8 cellular contexts compared by ENCODE assay signal in the genomic region with DNA sequence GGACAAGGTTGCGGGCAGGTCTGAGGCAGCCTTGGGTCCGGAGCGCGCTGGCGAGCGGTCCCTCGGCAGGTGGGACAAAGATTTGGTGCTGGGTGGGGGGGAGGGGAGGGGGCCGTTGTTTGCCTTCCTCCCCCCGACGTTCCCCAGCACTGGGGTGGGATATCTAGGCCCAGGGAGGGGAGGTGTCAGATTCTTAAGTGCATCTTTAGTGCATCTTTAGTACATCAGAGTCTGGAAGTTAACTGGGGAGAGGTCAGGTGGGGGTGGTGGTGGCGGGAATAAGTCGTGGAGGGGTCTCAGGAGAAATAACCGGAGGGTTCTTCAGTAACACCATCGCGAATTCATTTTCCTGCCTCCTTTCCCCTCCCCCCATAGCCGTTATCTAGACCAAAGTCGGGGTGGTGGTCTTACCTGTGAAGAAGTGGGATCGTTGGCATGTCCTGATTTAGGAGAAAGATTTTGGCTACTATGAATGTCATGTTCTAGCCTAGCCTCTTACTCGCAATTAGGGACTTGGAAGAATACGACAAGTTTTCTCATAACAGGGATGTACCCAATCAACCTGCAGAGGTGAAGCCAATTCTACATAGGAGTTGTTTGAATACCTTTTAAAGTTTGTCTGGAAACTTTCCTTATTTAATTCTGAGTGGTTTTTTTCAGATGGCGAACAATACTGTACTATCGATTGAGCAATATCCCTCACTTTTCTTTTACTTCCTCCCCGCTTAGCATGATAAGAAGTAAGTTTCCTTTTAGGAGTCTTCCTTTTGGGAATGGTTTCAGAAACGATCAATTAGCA. TPM values are rescaled to one million over a fixed set of nuclear protein-coding genes. Genes with fewer than 3 reads are reported as not detected.
A peak's percentile ranks its signal among the peaks of the same experiment; 100 is the strongest.
DNase-seq lines count a peak whose midpoint lies in the region; ATAC-seq, FAIRE-seq and TF ChIP-seq lines count a peak whose summit lies in the region.

No MANE protein-coding gene starts in this region.

- H3K27me3 ChIP-seq in CD8-positive, alpha-beta T cell (ENCODE audit: insufficient read depth, low read length), result no peaks in the 10 kb centered on the region

- peak overlapping the region; percentile 89 for H3K4me3 Mint-ChIP-seq in CD8-positive, alpha-beta T cell
- peak overlapping the region; percentile 80 for H3K4me3 Mint-ChIP-seq in activated naive CD8-positive, alpha-beta T cell treated with anti-CD3 and anti-CD28 coated beads, Interleukin-2, amount 10 ng/mL, durations not matched to agents 7 days and 5 days

- no peak for ATAC-seq in CD8-positive, alpha-beta T cell
- ATAC-seq in HG03354 (IDR thresholded peaks at IDR 0.05; ENCODE audit: poor library complexity, severe bottlenecking, unreplicated experiment) (peak; percentile 6), HG03025 (IDR thresholded peaks at IDR 0.05; ENCODE audit: low FRiP score, unreplicated experiment) (no peak), HG02870 (IDR thresholded peaks at IDR 0.05; ENCODE audit: unreplicated experiment) (no peak)
- no peak for ATAC-seq in activated naive CD8-positive, alpha-beta T cell treated with anti-CD3 and anti-CD28 coated beads, Interleukin-2, amount 10 ng/mL, durations not matched to agents 7 days and 5 days (ENCODE audit: low read depth)

- POLR2A ChIA-PET in CD8-positive, alpha-beta T cell (lab: Charles Lee), result interaction anchor here (1.2 kb wide), 1 partner anchor 17 kb away, joined by 4 read pairs; no protein-coding TSS in a partner anchor
- POLR2A ChIA-PET in activated naive CD8-positive, alpha-beta T cell treated with anti-CD3 and anti-CD28 coated beads, Interleukin-2, amount 10 ng/mL, durations not matched to agents 7 days and 5 days (lab: Charles Lee), result no interaction called here

- H3K9ac ChIP-seq in kidney (ENCODE audit: low read length in 2 of 2), result peak overlapping the region; percentile 64 to 67

- no peaks in the 10 kb centered on the region for H3K9me3 Mint-ChIP-seq in CD8-positive, alpha-beta T cell
- peaks cover 3% of the 10 kb centered on the region for H3K9me3 Mint-ChIP-seq in activated naive CD8-positive, alpha-beta T cell treated with anti-CD3 and anti-CD28 coated beads, Interleukin-2, amount 10 ng/mL, durations not matched to agents 7 days and 5 days

- H3K4me3 ChIP-seq in CD8-positive, alpha-beta T cell (ENCODE audit: low read depth, low read length), result peak overlapping the region; percentile 73
- peak overlapping the region; percentile 89 to 92 for H3K4me3 ChIP-seq in kidney (ENCODE audit: low read length in 2 of 2)

- peaks cover 17% of the 10 kb centered on the region for H3K36me3 Mint-ChIP-seq in CD8-positive, alpha-beta T cell
- peaks cover 4% of the 10 kb centered on the region for H3K36me3 Mint-ChIP-seq in activated naive CD8-positive, alpha-beta T cell treated with anti-CD3 and anti-CD28 coated beads, Interleukin-2, amount 10 ng/mL, durations not matched to agents 7 days and 5 days

- intact Hi-C loops in CD8-positive, alpha-beta T cell (cut with DNase I, micrococcal nuclease), result loop anchor here (2.0 to 10.0 kb wide), 4 partner anchors 195 to 287 kb away; a partner anchor contains a TSS
- intact Hi-C loops in kidney (cut with DNase I), result no loop called here

- no peaks in the 10 kb centered on the region for H3K9me3 ChIP-seq in CD8-positive, alpha-beta T cell (ENCODE audit: low read length)
- no peaks in the 10 kb centered on the region for H3K9me3 ChIP-seq in kidney (ENCODE audit: control insufficient read depth in 1 of 2, low read length in 2 of 2)

- CTCF ChIA-PET in CD8-positive, alpha-beta T cell (lab: Charles Lee), result no interaction called here

- peaks cover 4% of the 10 kb centered on the region for H3K27me3 Mint-ChIP-seq in CD8-positive, alpha-beta T cell (ENCODE audit: low read depth)
- H3K27me3 Mint-ChIP-seq in activated naive CD8-positive, alpha-beta T cell treated with anti-CD3 and anti-CD28 coated beads, Interleukin-2, amount 10 ng/mL, durations not matched to agents 7 days and 5 days, result peaks cover 5% of the 10 kb centered on the region

- H3K27ac ChIP-seq in CD8-positive, alpha-beta T cell (ENCODE audit: low read depth, low read length), result peak overlapping the region; percentile 68
- peak overlapping the region in 1 of 2 donors; percentile 63 for H3K27ac ChIP-seq in kidney (ENCODE audit: low read depth in 2 of 2, low read length in 2 of 2)
- H3K27ac ChIP-seq in substantia nigra (ENCODE audit: low read depth, low read length, poor library complexity, severe bottlenecking), result peak overlapping the region; percentile 58

- TF ChIP-seq CTCF in CD8-positive, alpha-beta T cell (IDR thresholded peaks at IDR 0.05), result no peak
- TF ChIP-seq CTCF in kidney (IDR thresholded peaks at IDR 0.05; ENCODE audit: borderline replicate concordance, extremely low read depth, insufficient read depth), result no peak

- no peaks in the 10 kb centered on the region for H3K36me3 ChIP-seq in CD8-positive, alpha-beta T cell (ENCODE audit: insufficient read depth, low read length)
- no peaks in the 10 kb centered on the region for H3K36me3 ChIP-seq in kidney (ENCODE audit: control insufficient read depth in 1 of 2, insufficient read depth in 2 of 2, low read length in 2 of 2)

- FAIRE-seq in kidney (lab: Jason Lieb, UNC) (no peak), RCC 7860 (lab: Jason Lieb, UNC) (no peak)

- H3K4me1 Mint-ChIP-seq in CD8-positive, alpha-beta T cell (ENCODE audit: low read depth), result peaks cover 42% of the 10 kb centered on the region
- H3K4me1 Mint-ChIP-seq in activated naive CD8-positive, alpha-beta T cell treated with anti-CD3 and anti-CD28 coated beads, Interleukin-2, amount 10 ng/mL, durations not matched to agents 7 days and 5 days, result peaks cover 23% of the 10 kb centered on the region

- H3K4me1 ChIP-seq in CD8-positive, alpha-beta T cell (ENCODE audit: insufficient read depth, low read length), result peaks cover 14% of the 10 kb centered on the region
- peaks cover 0 to 8% of the 10 kb centered on the region in 2 donors for H3K4me1 ChIP-seq in kidney (ENCODE audit: control insufficient read depth in 1 of 2, insufficient read depth in 1 of 2, low read depth in 1 of 2, low read length in 2 of 2)

- H3K27ac Mint-ChIP-seq in CD8-positive, alpha-beta T cell, result peak overlapping the region; percentile 85
- peak overlapping the region; percentile 81 for H3K27ac Mint-ChIP-seq in activated naive CD8-positive, alpha-beta T cell treated with anti-CD3 and anti-CD28 coated beads, Interleukin-2, amount 10 ng/mL, durations not matched to agents 7 days and 5 days

- DNase-seq in CD8-positive, alpha-beta T cell, result no peak
- DNase-seq in activated naive CD8-positive, alpha-beta T cell treated with anti-CD3 and anti-CD28 coated beads, Interleukin-2, amount 10 ng/mL, durations not matched to agents 7 days and 5 days, result no peak
- DNase-seq in kidney (no peak), substantia nigra (lab: John Stamatoyannopoulos, UW) (no peak), RCC 7860 (ENCODE audit: low spot score) (no peak)

RNA-seq across cellular contexts. Expression of a gene that starts 0.9 kb away (rescaled TPM):
- 10 to 100 TPM; 32.1 to 36.5 TPM for total RNA-seq in CD8-positive, alpha-beta T cell
- total RNA-seq in activated naive CD8-positive, alpha-beta T cell treated with anti-CD3 and anti-CD28 coated beads, Interleukin-2, amount 10 ng/mL, durations not matched to agents 7 days and 5 days, result 10 to 100 TPM; 29.5 to 29.8 TPM
- 64.4 TPM for total RNA-seq in kidney
- 11.2 TPM for polyA plus RNA-seq in kidney (ENCODE audit: insufficient read depth, low read depth, low replicate concordance)
